ENCODE assay signal across 20 cellular contexts in genomic region chr15:70084461-70084860, GRCh38. TPM values are rescaled to one million over a fixed set of nuclear protein-coding genes. Genes with fewer than 3 reads are reported as not detected.
A peak's percentile ranks its signal among the peaks of the same experiment; 100 is the strongest.
DNase-seq lines count a peak whose midpoint lies in the region; ATAC-seq and TF ChIP-seq lines count a peak whose summit lies in the region.
"Had no signal": no experiment of that assay in that cellular context is flagged by ENCODE, and none has a peak within 500 bp of the region (broad histone marks: within the 10 kb centered on the region; RNA-seq: fewer than 3 reads in every experiment).

No MANE protein-coding gene starts in this region.

- H3K9me3 Mint-ChIP-seq in activated CD4-positive, alpha-beta T cell treated with anti-CD3 and anti-CD28 coated beads, Interleukin-2, amount 10 ng/mL, durations not matched to agents 7 days and 5 days: no peaks in the 10 kb centered on the region
- no peaks in the 10 kb centered on the region for H3K9me3 Mint-ChIP-seq in activated T-helper 17 cell treated with anti-CD3 and anti-CD28 coated beads, Interleukin-2, amount 50 U/mL, for 72 hours
- no peaks in the 10 kb centered on the region for H3K9me3 Mint-ChIP-seq in neural crest cell

- H3K4me3 ChIP-seq in HEK293 (ENCODE audit: low read depth, low read length): no peak overlapping the region
- H3K4me3 ChIP-seq: BLaER1 treated with 17β-estradiol and CSF1 and Interleukin-3, amounts not matched to agents 10 nM and 100 nM; cardiac muscle cell; dorsolateral prefrontal cortex; GM23248; hepatocyte; SK-N-MC had no signal

- peaks cover 87% of the 10 kb centered on the region for H3K36me3 Mint-ChIP-seq in activated CD4-positive, alpha-beta T cell treated with anti-CD3 and anti-CD28 coated beads, Interleukin-2, amount 10 ng/mL, durations not matched to agents 7 days and 5 days (ENCODE audit: low read depth)
- peaks cover 100% of the 10 kb centered on the region for H3K36me3 Mint-ChIP-seq in activated T-helper 17 cell treated with anti-CD3 and anti-CD28 coated beads, Interleukin-2, amount 50 U/mL, for 72 hours (ENCODE audit: low read depth)
- H3K36me3 Mint-ChIP-seq in neural crest cell (ENCODE audit: low read depth): peaks cover 31% of the 10 kb centered on the region

- peak; percentile 49 for ATAC-seq in activated T-helper 17 cell treated with anti-CD3 and anti-CD28 coated beads, Interleukin-2, amount 50 U/mL, for 72 hours (replicated peaks)
- no peak for ATAC-seq in HG03521 (IDR thresholded peaks at IDR 0.05; ENCODE audit: unreplicated experiment)
- no peak for ATAC-seq in activated CD4-positive, CD25-positive, alpha-beta regulatory T cell treated with anti-CD3 and anti-CD28 coated beads, Interleukin-2, amount 50 U/mL, for 24 hours
- ATAC-seq: foreskin keratinocyte had no signal

- H3K27ac ChIP-seq in HEK293 (ENCODE audit: extremely low read depth, low read depth, low read length): no peak overlapping the region
- H3K27ac ChIP-seq: BLaER1 treated with 17β-estradiol and CSF1 and Interleukin-3, amounts not matched to agents 10 nM and 100 nM; cardiac muscle cell; dorsolateral prefrontal cortex; foreskin keratinocyte; GM23248; hepatocyte; SK-N-MC had no signal

- H3K27me3 Mint-ChIP-seq in activated CD4-positive, alpha-beta T cell treated with anti-CD3 and anti-CD28 coated beads, Interleukin-2, amount 10 ng/mL, durations not matched to agents 7 days and 5 days: no peaks in the 10 kb centered on the region
- no peaks in the 10 kb centered on the region for H3K27me3 Mint-ChIP-seq in activated T-helper 17 cell treated with anti-CD3 and anti-CD28 coated beads, Interleukin-2, amount 50 U/mL, for 72 hours
- H3K27me3 Mint-ChIP-seq in neural crest cell (ENCODE audit: low read depth): peaks cover 16% of the 10 kb centered on the region

- CTCF ChIA-PET in activated CD4-positive, alpha-beta T cell treated with anti-CD3 and anti-CD28 coated beads, Interleukin-2, amount 10 ng/mL, durations not matched to agents 7 days and 5 days (lab: Charles Lee): no interaction called here
- CTCF ChIA-PET in HEK293 (lab: Yijun Ruan, JAX): no interaction called here

- H3K27ac Mint-ChIP-seq in activated CD4-positive, alpha-beta T cell treated with anti-CD3 and anti-CD28 coated beads, Interleukin-2, amount 10 ng/mL, durations not matched to agents 7 days and 5 days: no peak overlapping the region
- peak overlapping the region; percentile 68 for H3K27ac Mint-ChIP-seq in activated T-helper 17 cell treated with anti-CD3 and anti-CD28 coated beads, Interleukin-2, amount 50 U/mL, for 72 hours
- H3K27ac Mint-ChIP-seq in neural crest cell (ENCODE audit: unreplicated experiment): no peak overlapping the region

- TF ChIP-seq CTCF in HEK293 (tag by site-specific recombination; IDR thresholded peaks at IDR 0.05) (no peak), neural crest cell (conservative IDR thresholded peaks at IDR 0.05) (no peak)

- no peak for DNase-seq in activated CD4-positive, alpha-beta T cell treated with anti-CD3 and anti-CD28 coated beads, Interleukin-2, amount 10 ng/mL, durations not matched to agents 7 days and 5 days
- DNase-seq in activated CD4-positive, alpha-beta T cell treated with anti-CD3 and anti-CD28 coated beads for 4 hours: no peak
- no peak for DNase-seq in neural crest cell (ENCODE audit: low read depth, low spot score)
- DNase-seq in cerebellum (ENCODE audit: low spot score): no peak
- DNase-seq: activated effector memory CD4-positive, alpha-beta T cell treated with anti-CD3 and anti-CD28 coated beads, Interleukin-2, amount 50 U/mL, for 16 hours; amygdala; dorsolateral prefrontal cortex; foreskin keratinocyte; GM23248; NCI-H1105 treated with DMSO at 0.1 percent for 48 hours; NCI-H510A treated with DMSO at 0.1 percent for 48 hours; nucleus accumbens had no signal

- peaks cover 67% of the 10 kb centered on the region for H3K4me1 Mint-ChIP-seq in activated CD4-positive, alpha-beta T cell treated with anti-CD3 and anti-CD28 coated beads, Interleukin-2, amount 10 ng/mL, durations not matched to agents 7 days and 5 days
- H3K4me1 Mint-ChIP-seq in activated T-helper 17 cell treated with anti-CD3 and anti-CD28 coated beads, Interleukin-2, amount 50 U/mL, for 72 hours: peaks cover 58% of the 10 kb centered on the region
- H3K4me1 Mint-ChIP-seq in neural crest cell: peaks cover 80% of the 10 kb centered on the region

- POLR2A ChIA-PET in activated CD4-positive, alpha-beta T cell treated with anti-CD3 and anti-CD28 coated beads, Interleukin-2, amount 10 ng/mL, durations not matched to agents 7 days and 5 days (lab: Charles Lee): no interaction called here
- POLR2A ChIA-PET in HEK293 (lab: Yijun Ruan, JAX): no interaction called here

- peaks cover 21% of the 10 kb centered on the region for H3K4me1 ChIP-seq in HEK293 (ENCODE audit: control insufficient read depth, insufficient read depth, low read length)
- H3K4me1 ChIP-seq: foreskin keratinocyte had no signal

- peak overlapping the region; percentile 13 for H3K4me3 Mint-ChIP-seq in activated CD4-positive, alpha-beta T cell treated with anti-CD3 and anti-CD28 coated beads, Interleukin-2, amount 10 ng/mL, durations not matched to agents 7 days and 5 days
- peak overlapping the region; percentile 49 for H3K4me3 Mint-ChIP-seq in activated T-helper 17 cell treated with anti-CD3 and anti-CD28 coated beads, Interleukin-2, amount 50 U/mL, for 72 hours
- peak overlapping the region; percentile 45 for H3K4me3 Mint-ChIP-seq in neural crest cell

- H3K36me3 ChIP-seq in HEK293 (ENCODE audit: control insufficient read depth in 2 of 2, insufficient read depth in 1 of 2, low read length in 2 of 2): peaks cover 62 to 96% of the 10 kb centered on the region in 2 experiments

- no peaks in the 10 kb centered on the region for H3K9me3 ChIP-seq in HEK293 (ENCODE audit: control insufficient read depth, insufficient read depth, low read depth, low read length)
- H3K9me3 ChIP-seq: BLaER1 treated with 17β-estradiol and CSF1 and Interleukin-3, amounts not matched to agents 10 nM and 100 nM had no signal

TF ChIP-seq in HEK293, 187 proteins besides CTCF, POLR2A, EP300 and RAD21:
- no peak for TF ChIP-seq ZNF133 (tag by site-specific recombination; IDR thresholded peaks at IDR 0.05)
- TF ChIP-seq, protein P1, sequence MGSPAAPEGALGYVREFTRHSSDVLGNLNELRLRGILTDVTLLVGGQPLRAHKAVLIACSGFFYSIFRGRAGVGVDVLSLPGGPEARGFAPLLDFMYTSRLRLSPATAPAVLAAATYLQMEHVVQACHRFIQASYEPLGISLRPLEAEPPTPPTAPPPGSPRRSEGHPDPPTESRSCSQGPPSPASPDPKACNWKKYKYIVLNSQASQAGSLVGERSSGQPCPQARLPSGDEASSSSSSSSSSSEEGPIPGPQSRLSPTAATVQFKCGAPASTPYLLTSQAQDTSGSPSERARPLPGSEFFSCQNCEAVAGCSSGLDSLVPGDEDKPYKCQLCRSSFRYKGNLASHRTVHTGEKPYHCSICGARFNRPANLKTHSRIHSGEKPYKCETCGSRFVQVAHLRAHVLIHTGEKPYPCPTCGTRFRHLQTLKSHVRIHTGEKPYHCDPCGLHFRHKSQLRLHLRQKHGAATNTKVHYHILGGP (tag by site-specific recombination; IDR thresholded peaks at IDR 0.05): no peak
- 0 out of 2 replicates have a peak, but pooled peaks have one; percentile 29 for TF ChIP-seq ZFHX2 (tag by site-specific recombination; conservative IDR thresholded peaks at IDR 0.05)
- TF ChIP-seq ZSCAN16 (tag by site-specific recombination; IDR thresholded peaks at IDR 0.05): no peak
- 0 out of 2 replicates have a peak, but pooled peaks have one; percentile 9 for TF ChIP-seq EGR2 (tag by site-specific recombination; IDR thresholded peaks at IDR 0.05; ENCODE audit: low read depth)
TF ChIP-seq in HEK293: peak in this region for 2.

RNA-seq across cellular contexts. Expression of gene TLE3, which starts 13.3 kb away (rescaled TPM):
- total RNA-seq in activated CD4-positive, alpha-beta T cell treated with anti-CD3 and anti-CD28 coated beads, Interleukin-2, amount 10 ng/mL, durations not matched to agents 7 days and 5 days: 10 to 100 TPM; 66.6 to 82.3 TPM
- 100 to 1,000 TPM in 1 of 2 donors, 10 to 100 TPM in 1; 94.9 to 131 TPM for total RNA-seq in activated T-helper 17 cell treated with anti-CD3 and anti-CD28 coated beads, Interleukin-2, amount 50 U/mL, for 72 hours
- total RNA-seq in neural crest cell: 81.3 and 89.9 TPM in 2 replicates
- 59.3 TPM for total RNA-seq in cerebellum
